ENCODE assay signal across 1 cellular context in the genomic region with DNA sequence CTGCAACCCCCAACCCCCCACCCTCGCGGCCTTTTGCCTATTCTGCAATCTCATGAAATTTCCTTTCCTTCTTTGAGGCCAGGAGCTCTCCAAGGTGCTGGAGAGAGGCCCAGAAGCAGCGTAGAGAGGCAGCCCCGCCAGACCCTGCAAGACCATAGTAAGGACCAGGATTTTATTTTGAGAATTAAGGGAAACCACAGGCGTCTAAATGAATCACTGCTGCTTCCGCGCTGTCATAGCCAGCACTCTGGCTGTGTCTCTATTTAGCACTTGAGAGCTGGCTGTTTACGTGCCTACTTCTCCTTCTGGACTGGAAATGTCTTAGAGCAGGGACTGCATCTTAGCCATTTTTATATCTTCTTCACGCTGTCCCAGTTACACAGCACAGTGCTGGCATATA.
TF ChIP-seq lines count a peak whose summit lies in the region.

No MANE protein-coding gene starts in this region.

TF ChIP-seq in WTC11, 78 proteins besides CTCF, POLR2A, EP300 and RAD21 (continued from another document):
- TF ChIP-seq, protein P1, sequence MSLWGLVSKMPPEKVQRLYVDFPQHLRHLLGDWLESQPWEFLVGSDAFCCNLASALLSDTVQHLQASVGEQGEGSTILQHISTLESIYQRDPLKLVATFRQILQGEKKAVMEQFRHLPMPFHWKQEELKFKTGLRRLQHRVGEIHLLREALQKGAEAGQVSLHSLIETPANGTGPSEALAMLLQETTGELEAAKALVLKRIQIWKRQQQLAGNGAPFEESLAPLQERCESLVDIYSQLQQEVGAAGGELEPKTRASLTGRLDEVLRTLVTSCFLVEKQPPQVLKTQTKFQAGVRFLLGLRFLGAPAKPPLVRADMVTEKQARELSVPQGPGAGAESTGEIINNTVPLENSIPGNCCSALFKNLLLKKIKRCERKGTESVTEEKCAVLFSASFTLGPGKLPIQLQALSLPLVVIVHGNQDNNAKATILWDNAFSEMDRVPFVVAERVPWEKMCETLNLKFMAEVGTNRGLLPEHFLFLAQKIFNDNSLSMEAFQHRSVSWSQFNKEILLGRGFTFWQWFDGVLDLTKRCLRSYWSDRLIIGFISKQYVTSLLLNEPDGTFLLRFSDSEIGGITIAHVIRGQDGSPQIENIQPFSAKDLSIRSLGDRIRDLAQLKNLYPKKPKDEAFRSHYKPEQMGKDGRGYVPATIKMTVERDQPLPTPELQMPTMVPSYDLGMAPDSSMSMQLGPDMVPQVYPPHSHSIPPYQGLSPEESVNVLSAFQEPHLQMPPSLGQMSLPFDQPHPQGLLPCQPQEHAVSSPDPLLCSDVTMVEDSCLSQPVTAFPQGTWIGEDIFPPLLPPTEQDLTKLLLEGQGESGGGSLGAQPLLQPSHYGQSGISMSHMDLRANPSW (CRISPR knock-in tag; conservative IDR thresholded peaks at IDR 0.05; ENCODE audit: low read depth) = no peak
- TF ChIP-seq, protein P2, sequence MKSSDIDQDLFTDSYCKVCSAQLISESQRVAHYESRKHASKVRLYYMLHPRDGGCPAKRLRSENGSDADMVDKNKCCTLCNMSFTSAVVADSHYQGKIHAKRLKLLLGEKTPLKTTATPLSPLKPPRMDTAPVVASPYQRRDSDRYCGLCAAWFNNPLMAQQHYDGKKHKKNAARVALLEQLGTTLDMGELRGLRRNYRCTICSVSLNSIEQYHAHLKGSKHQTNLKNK (CRISPR knock-in tag; IDR thresholded peaks at IDR 0.05) = no peak
- no peak for TF ChIP-seq FOXP1 (CRISPR knock-in tag; IDR thresholded peaks at IDR 0.05; ENCODE audit: borderline replicate concordance)
- no peak for TF ChIP-seq NR2C2 (CRISPR knock-in tag; IDR thresholded peaks at IDR 0.05)
